ENCODE assay signal across 23 cellular contexts in genomic region chr19:50518091-50519005, GRCh38. TPM values are rescaled to one million over a fixed set of nuclear protein-coding genes. Genes with fewer than 3 reads are reported as not detected.
A peak's percentile ranks its signal among the peaks of the same experiment; 100 is the strongest.
DNase-seq lines count a peak whose midpoint lies in the region; ATAC-seq, FAIRE-seq and TF ChIP-seq lines count a peak whose summit lies in the region.
"Had no signal": no experiment of that assay in that cellular context is flagged by ENCODE, and none has a peak within 500 bp of the region (broad histone marks: within the 10 kb centered on the region; RNA-seq: fewer than 3 reads in every experiment).

No MANE protein-coding gene starts in this region.

- H3K9me2 ChIP-seq in GM23248 (ENCODE audit: insufficient read depth) = no peaks in the 10 kb centered on the region

- H4K91ac ChIP-seq in IMR-90 (ENCODE audit: insufficient read depth, low read depth, low read length) = no peak overlapping the region
- H4K91ac ChIP-seq in H1 (replicated peaks; ENCODE audit: insufficient read length, low read length) = no peak overlapping the region

- no peak for ATAC-seq in IMR-90 (ENCODE audit: low read depth)

- CTCF ChIA-PET in IMR-90 (lab: Yijun Ruan, JAX) = no interaction called here
- CTCF ChIA-PET in H1 (lab: Charles Lee; ENCODE audit: partially characterized antibody) = interaction anchor here (0.6 to 19.3 kb wide), 28 partner anchors 9 to 261 kb away, joined by 3 to 206 read pairs (median 4); partner anchors contain the start of gene SPIB
- CTCF ChIA-PET in Caco-2 (lab: Charles Lee) = interaction anchor here (0.6 to 1.1 kb wide), 2 partner anchors 38 to 190 kb away, joined by 5 to 7 read pairs; no protein-coding TSS in a partner anchor

- H3K4me3 ChIP-seq in IMR-90 (ENCODE audit: insufficient read depth, low read depth, low read length) (no peak overlapping the region), H1 (ENCODE audit: extremely low read depth in 1 of 4, insufficient read depth in 2 of 4, low read depth in 3 of 4, low read length in 4 of 4) (no peak overlapping the region), Caco-2 (ENCODE audit: low read depth, low read length) (no peak overlapping the region), GM23248 (no peak overlapping the region)
- H3K4me3 ChIP-seq: BLaER1 had no signal

- H3K36me3 ChIP-seq in IMR-90 (ENCODE audit: control insufficient read depth, insufficient read depth, low read length) = no peaks in the 10 kb centered on the region
- peaks cover 0 to 19% (median 0%) of the 10 kb centered on the region in 4 experiments; a peak in 2 of 8 replicates for H3K36me3 ChIP-seq in H1 (ENCODE audit: control insufficient read depth in 2 of 4, insufficient read depth in 4 of 4, low read length in 3 of 4)
- H3K36me3 ChIP-seq in Caco-2 (ENCODE audit: control insufficient read depth, insufficient read depth, low read length) = no peaks in the 10 kb centered on the region
- no peaks in the 10 kb centered on the region for H3K36me3 ChIP-seq in GM23248 (ENCODE audit: low read depth)

- H4K8ac ChIP-seq in IMR-90 (ENCODE audit: low read depth in 2 of 2, low read length in 2 of 2) (no peak overlapping the region), H1 (ENCODE audit: extremely low read depth, insufficient read depth, low read length) (peak overlapping the region; percentile 79; the same call in 1 of the 2 replicates)

- H3K79me2 ChIP-seq in H1 (ENCODE audit: control insufficient read depth in 1 of 2, insufficient read depth in 2 of 2, low read length in 2 of 2) (no peaks in the 10 kb centered on the region), GM23248 (ENCODE audit: insufficient read depth) (no peaks in the 10 kb centered on the region)

- H3K27me3 Mint-ChIP-seq in Caco-2 (ENCODE audit: insufficient read depth, unreplicated experiment) = no peaks in the 10 kb centered on the region

- H4K20me1 ChIP-seq in IMR-90 (ENCODE audit: insufficient read depth, low read length) = no peaks in the 10 kb centered on the region
- peaks cover 0 to 9% of the 10 kb centered on the region in 2 experiments for H4K20me1 ChIP-seq in H1 (replicated peaks in 1 of 2; ENCODE audit: control insufficient read depth in 1 of 2, insufficient read depth in 2 of 2, low read length in 2 of 2)
- H4K20me1 ChIP-seq in GM23248 (ENCODE audit: insufficient read depth) = no peaks in the 10 kb centered on the region
- H4K20me1 ChIP-seq: BLaER1 had no signal

- H3K4ac ChIP-seq in IMR-90 (ENCODE audit: low read depth, low read length) = no peak overlapping the region
- no peak overlapping the region for H3K4ac ChIP-seq in H1 (replicated peaks; ENCODE audit: insufficient read length, low read depth, low read length)

- H2BK5ac ChIP-seq in IMR-90 (ENCODE audit: low read depth, low read length, poor library complexity, severe bottlenecking) = no peak overlapping the region
- H2BK5ac ChIP-seq in H1 (ENCODE audit: low read depth, low read length) = no peak overlapping the region

- H3K79me1 ChIP-seq in IMR-90 (ENCODE audit: low read depth in 1 of 2, low read length in 2 of 2) = no peaks in the 10 kb centered on the region
- no peaks in the 10 kb centered on the region for H3K79me1 ChIP-seq in H1 (ENCODE audit: low read depth, low read length)

- H3K36me3 Mint-ChIP-seq in Caco-2 (ENCODE audit: insufficient read depth, unreplicated experiment) = no peaks in the 10 kb centered on the region

- H3K23ac ChIP-seq in IMR-90 (ENCODE audit: low read depth, low read length) = no peak overlapping the region
- H3K23ac ChIP-seq in H1 (ENCODE audit: insufficient read length) = no peak overlapping the region

- H3K4me3 Mint-ChIP-seq in Caco-2 (ENCODE audit: unreplicated experiment) = no peak overlapping the region
- H3K4me3 Mint-ChIP-seq: activated B cell treated with CpG ODN at 0.5 μM for 24 hours; nephron; T-helper 1 cell treated with Interleukin-12 subunit alpha and Interleukin-12 subunit beta and Interleukin-4 antibody, amounts not matched to agents 30 μg/mL and 1 μg/mL, for 36 hours had no signal

- H2AFZ ChIP-seq in IMR-90 (replicated peaks; ENCODE audit: low read length, poor library complexity) (peak overlapping the region; percentile 51), H1 (ENCODE audit: low read length) (no peak overlapping the region), GM23248 (no peak overlapping the region)

- DNase-seq in IMR-90 (no peak), H1 (ENCODE audit: low read depth in 1 of 2, low spot score in 2 of 2) (peak in 1 of 2 experiments; percentile 89), posterior vena cava (ENCODE audit: low spot score) (peak; percentile 81), Caco-2 (no peak), germinal center (ENCODE audit: low spot score) (no peak), GM23248 (no peak), medulla oblongata (ENCODE audit: extremely low spot score) (no peak)
- DNase-seq: activated B cell treated with CpG ODN at 0.5 μM for 24 hours; activated effector memory CD4-positive, alpha-beta T cell treated with Interleukin-2 at 50 U/mL for 16 hours; amniotic stem cell; DMS 273 treated with DMSO at 0.1 percent for 48 hours; KG1; NCI-H1436 treated with DMSO at 0.1 percent for 48 hours; Right ventricle myocardium superior; stimulated activated CD4-positive, alpha-beta T cell treated with anti-CD3 and anti-CD28 coated beads, Interleukin-1b, Interleukin-23, amount 100 ng/mL, for 48 hours had no signal

- no peak for FAIRE-seq in H1 (lab: Jason Lieb, UNC)
- FAIRE-seq: endometrium had no signal

- H2BK20ac ChIP-seq in IMR-90 (ENCODE audit: low read depth, low read length) (no peak overlapping the region), H1 (ENCODE audit: low read length) (no peak overlapping the region)

- TF ChIP-seq RAD21 in IMR-90 (IDR thresholded peaks at IDR 0.05; ENCODE audit: low read length) (no peak), H1 (IDR thresholded peaks at IDR 0.05 in 1 of 2, conservative IDR thresholded peaks at IDR 0.05 in 1 of 2; ENCODE audit: low read depth in 2 of 2, low read length in 2 of 2) (no peak; a peak in 1 of 4 replicates)

- H3K56ac ChIP-seq in IMR-90 (ENCODE audit: extremely low read depth, insufficient read depth, low read length) (no peak overlapping the region), H1 (replicated peaks; ENCODE audit: insufficient read length, low read depth, low read length) (no peak overlapping the region)

- H2BK12ac ChIP-seq in H1 (ENCODE audit: low read depth, low read length) = peak overlapping the region; percentile 68; the same call in 1 of the 2 replicates

- H2BK120ac ChIP-seq in IMR-90 (ENCODE audit: low read depth, low read length) = no peak overlapping the region
- H2BK120ac ChIP-seq in H1 (replicated peaks; ENCODE audit: low read depth, low read length) = no peak overlapping the region

- no peak for TF ChIP-seq EP300 in H1 (IDR thresholded peaks at IDR 0.05; ENCODE audit: borderline replicate concordance in 1 of 2, low read depth in 2 of 2, low read length in 2 of 2)

- H3K27me3 ChIP-seq in IMR-90 (ENCODE audit: control insufficient read depth, insufficient read depth, low read length) (no peaks in the 10 kb centered on the region), H1 (replicated peaks in 1 of 4; ENCODE audit: control insufficient read depth in 3 of 4, extremely low read depth in 1 of 4, insufficient read depth in 3 of 4, low read length in 3 of 4) (peaks cover 0 to 10% (median 3%) of the 10 kb centered on the region in 4 experiments; a peak in 5 of 7 replicates), Caco-2 (replicated peaks; ENCODE audit: control insufficient read depth, insufficient read depth, low read length) (no peaks in the 10 kb centered on the region), GM23248 (replicated peaks; ENCODE audit: insufficient read depth) (no peaks in the 10 kb centered on the region)
- H3K27me3 ChIP-seq: BLaER1 had no signal

- H3K23me2 ChIP-seq in H1 (ENCODE audit: low read depth, low read length) = no peaks in the 10 kb centered on the region

- in situ Hi-C loops in IMR-90 (cut with MboI; ENCODE audit: low sequenced_read_pairs) = no loop called here
- in situ Hi-C loops in GM23248 (cut with MboI) = no loop called here

- H4K5ac ChIP-seq in IMR-90 (ENCODE audit: low read depth, low read length) (no peak overlapping the region), H1 (ENCODE audit: insufficient read length, low read depth, low read length) (no peak overlapping the region)

- H2AK5ac ChIP-seq in IMR-90 (ENCODE audit: low read depth, low read length) (no peak overlapping the region), H1 (ENCODE audit: low read depth, low read length) (peak overlapping the region; percentile 53; the same call in 1 of the 2 replicates)

- TF ChIP-seq CTCF in GM12872 (IDR thresholded peaks at IDR 0.05; ENCODE audit: insufficient read depth, low read depth, low read length) (peak; percentile 16; the same call in 1 of the 3 replicates), IMR-90 (conservative IDR thresholded peaks at IDR 0.05; ENCODE audit: low read depth, low read length) (no peak), H1 (IDR thresholded peaks at IDR 0.05; ENCODE audit: control extremely low read depth in 1 of 3, insufficient read depth in 1 of 3, low read depth in 1 of 3, low read length in 3 of 3) (peak; percentile 69 to 87 (median 82)), Caco-2 (IDR thresholded peaks at IDR 0.05; ENCODE audit: insufficient read depth in 1 of 2, low read depth in 1 of 2, low read length in 1 of 2, severe bottlenecking in 1 of 2, unreplicated experiment in 1 of 2) (peak in 1 of 2 experiments; percentile 37)

- H3K9ac ChIP-seq in IMR-90 (ENCODE audit: low read depth, low read length) (no peak overlapping the region), H1 (replicated peaks in 1 of 4; ENCODE audit: extremely low read depth in 1 of 4, low read depth in 3 of 4, low read length in 3 of 4) (no peak overlapping the region), GM23248 (no peak overlapping the region)
- H3K9ac ChIP-seq: BLaER1 had no signal

- POLR2A ChIA-PET in IMR-90 (lab: Charles Lee; ENCODE audit: unreplicated experiment) (no interaction called here), H1 (lab: Charles Lee; ENCODE audit: partially characterized antibody) (interaction anchor here (1.5 kb wide), 1 partner anchor 33 kb away, joined by 3 read pairs; no protein-coding TSS in a partner anchor), Caco-2 (lab: Charles Lee) (interaction anchor here (0.5 kb wide), 1 partner anchor 150 kb away, joined by 3 read pairs; no protein-coding TSS in a partner anchor)

- H3K4me1 Mint-ChIP-seq in Caco-2 (ENCODE audit: low read depth, unreplicated experiment) = no peaks in the 10 kb centered on the region
- H3K4me1 Mint-ChIP-seq: activated B cell treated with CpG ODN at 0.5 μM for 24 hours, nephron had no signal

- H3K9me3 Mint-ChIP-seq in Caco-2 (ENCODE audit: unreplicated experiment) = no peaks in the 10 kb centered on the region
- H3K9me3 Mint-ChIP-seq: activated B cell treated with CpG ODN at 0.5 μM for 24 hours; nephron; T-helper 1 cell treated with Interleukin-12 subunit alpha and Interleukin-12 subunit beta and Interleukin-4 antibody, amounts not matched to agents 30 μg/mL and 1 μg/mL, for 36 hours had no signal

- H3K27ac ChIP-seq in IMR-90 (ENCODE audit: insufficient read depth, low read length) = no peak overlapping the region
- no peak overlapping the region for H3K27ac ChIP-seq in H1 (ENCODE audit: low read depth, low read length)
- no peak overlapping the region for H3K27ac ChIP-seq in GM23248
- H3K27ac ChIP-seq: BLaER1 had no signal

- H2BK15ac ChIP-seq in IMR-90 (ENCODE audit: low read depth, low read length) = no peak overlapping the region
- H2BK15ac ChIP-seq in H1 (ENCODE audit: low read length) = peak overlapping the region; percentile 76; the same call in 1 of the 2 replicates

- dilution Hi-C loops in IMR-90 (cut with HindIII; ENCODE audit: low sequenced_read_pairs, unreplicated experiment) = no loop called here

- H3K9me3 ChIP-seq in IMR-90 (ENCODE audit: control insufficient read depth, insufficient read depth, low read length) = no peaks in the 10 kb centered on the region
- no peaks in the 10 kb centered on the region; a peak in 1 of 4 replicates for H3K9me3 ChIP-seq in H1 (ENCODE audit: insufficient read depth in 2 of 2, low read depth in 1 of 2, low read length in 1 of 2)
- H3K9me3 ChIP-seq in Caco-2 = no peaks in the 10 kb centered on the region
- no peaks in the 10 kb centered on the region for H3K9me3 ChIP-seq in GM23248 (ENCODE audit: low read depth)

- H3F3A ChIP-seq in GM23248 (ENCODE audit: insufficient read depth) = no peaks in the 10 kb centered on the region

- TF ChIP-seq POLR2A in IMR-90 (IDR thresholded peaks at IDR 0.05; ENCODE audit: low read depth, low read length) (no peak), H1 (IDR thresholded peaks at IDR 0.05; ENCODE audit: control extremely low read depth in 1 of 2, low read depth in 2 of 2, low read length in 2 of 2) (no peak)

- intact Hi-C loops in IMR-90 (cut with micrococcal nuclease) = no loop called here
- intact Hi-C loops in posterior vena cava (cut with DNase I) = no loop called here
- intact Hi-C loops in Caco-2 (cut with micrococcal nuclease; ENCODE audit: unreplicated experiment) = no loop called here

- no peak overlapping the region for H3K27ac Mint-ChIP-seq in Caco-2 (ENCODE audit: unreplicated experiment)
- H3K27ac Mint-ChIP-seq: activated B cell treated with CpG ODN at 0.5 μM for 24 hours; nephron; T-helper 1 cell treated with Interleukin-12 subunit alpha and Interleukin-12 subunit beta and Interleukin-4 antibody, amounts not matched to agents 30 μg/mL and 1 μg/mL, for 36 hours had no signal

- H3K4me1 ChIP-seq in IMR-90 (ENCODE audit: control insufficient read depth, insufficient read depth, low read length) (no peaks in the 10 kb centered on the region), H1 (replicated peaks in 1 of 4; ENCODE audit: control insufficient read depth in 3 of 4, insufficient read depth in 4 of 4, low read length in 3 of 4) (peaks cover 0 to 3% (median under 1%) of the 10 kb centered on the region in 4 experiments; a peak in 2 of 7 replicates), Caco-2 (no peaks in the 10 kb centered on the region), GM23248 (ENCODE audit: insufficient read depth) (no peaks in the 10 kb centered on the region)

- BruUV-seq in IMR-90 (replicated peaks; lab: Mats Ljungman, UMichigan) (no TSS peak), Caco-2 (replicated peaks; lab: Mats Ljungman, UMichigan) (no TSS peak)

- no peak overlapping the region for H3K4me2 ChIP-seq in IMR-90 (ENCODE audit: low read depth, low read length)
- H3K4me2 ChIP-seq in H1 (ENCODE audit: insufficient read depth in 1 of 2, low read depth in 2 of 2, low read length in 2 of 2) = no peak overlapping the region
- H3K4me2 ChIP-seq in GM23248 (ENCODE audit: unreplicated experiment) = no peak overlapping the region
- H3K4me2 ChIP-seq: BLaER1 had no signal

- H3K9me1 ChIP-seq in IMR-90 (ENCODE audit: insufficient read depth, low read length) = no peaks in the 10 kb centered on the region

- 92% methylated on average over 57 of the region's 87 CpGs; no CpG with 5 or more reads in 1 of the 2 experiments for WGBS in IMR-90 (ENCODE audit: extremely low coverage in 2 of 2, insufficient read length in 1 of 2), 2 experiments
- WGBS in H1 (ENCODE audit: extremely low coverage in 1 of 2, insufficient coverage in 1 of 2, insufficient read length in 1 of 2, insufficient replicate concordance in 2 of 2, low coverage in 1 of 2, low lambda C conversion rate in 2 of 2, missing lambda C conversion rate in 1 of 2), 2 experiments = 89% methylated on average over 60 of the region's 87 CpGs; no CpG with 5 or more reads in 1 of the 2 experiments
- WGBS in GM23248 (ENCODE audit: low coverage in 1 of 2, low lambda C conversion rate in 2 of 2, missing lambda C conversion rate in 2 of 2), 2 experiments = 88 to 91% methylated on average over 40 to 85 of the region's 87 CpGs

- H3K18ac ChIP-seq in IMR-90 (ENCODE audit: low read depth, low read length) = no peak overlapping the region
- H3K18ac ChIP-seq in H1 (ENCODE audit: extremely low read depth, low read length) = no peak overlapping the region

- H3K14ac ChIP-seq in IMR-90 (replicated peaks; ENCODE audit: low read depth, low read length) (no peak overlapping the region), H1 (ENCODE audit: insufficient read length) (no peak overlapping the region)

- no peak overlapping the region for H2AK9ac ChIP-seq in IMR-90 (replicated peaks; ENCODE audit: low read depth, low read length, poor library complexity)

RNA-seq across cellular contexts. Expression of gene ASPDH, which starts 4.6 kb away (rescaled TPM):
- not detected in 2 replicates for total RNA-seq in IMR-90 (2012; rRNA removed)
- polyA plus RNA-seq in IMR-90 (2012; rRNA removed) = not detected in 2 replicates
- polyA plus RNA-seq in IMR-90 (2012; cell fraction: cytosol; rRNA removed) = not detected in 2 replicates
- polyA plus RNA-seq in IMR-90 (2012; cell fraction: nucleus; rRNA removed; ENCODE audit: low replicate concordance) = not detected in 2 replicates
- not detected in 2 replicates for total RNA-seq in H1 (2021; fragmentation: NEBNext Ultra II Directional; extraction: Animal tissue kit (Norgen Biotek cat#: 25700))
- not detected in 2 replicates for polyA plus RNA-seq in H1 (2011; rRNA removed)
- polyA plus RNA-seq in H1 (2011; cell fraction: cytosol; rRNA removed) = 0.21 TPM
- not detected for polyA plus RNA-seq in H1 (2011; cell fraction: nucleus; rRNA removed)
- polyA plus RNA-seq in H1 (2012, experiment 1 of 2) = 0.34 TPM in 1 of 4 replicates, not detected in the others
- not detected for polyA plus RNA-seq in H1 (2012, experiment 2 of 2)
- not detected for polyA plus RNA-seq in H1 (2013, experiment 1 of 2)
- polyA plus RNA-seq in H1 (2013, experiment 2 of 2) = not detected
- polyA minus RNA-seq in H1 (2011; rRNA and poly(A)+ RNA removed) = not detected in 2 replicates
- polyA minus RNA-seq in H1 (2011; cell fraction: cytosol; rRNA and poly(A)+ RNA removed) = not detected
- not detected for polyA minus RNA-seq in H1 (2011; cell fraction: nucleus; rRNA and poly(A)+ RNA removed)
- total RNA-seq in posterior vena cava = not detected
- not detected in 2 replicates for total RNA-seq in Caco-2 (2022)
- total RNA-seq in GM23248 (2014; rRNA removed; shearing (Covaris generic)) = not detected in 2 replicates
- polyA plus RNA-seq in GM23248 (2016; fragmentation: Nextera tagmentation; extraction: Ambion mirVana) = not detected in 2 replicates
- total RNA-seq: activated B cell treated with CpG ODN at 0.5 μM for 24 hours, fibroblast of villous mesenchyme, lung microvascular endothelial cell, renal cortical epithelial cell, Right ventricle myocardium superior had no signal

RNA-seq across cellular contexts. Expression of gene JOSD2, which starts 7.4 kb away (rescaled TPM):
- total RNA-seq in IMR-90 (2012; rRNA removed) (12.2 and 15.3 TPM in 2 replicates), posterior vena cava (10 to 100 TPM; 27.5 to 31.7 TPM), Caco-2 (2022) (27.7 and 27.9 TPM in 2 replicates)
- polyA plus RNA-seq in IMR-90 (2012; rRNA removed) (54.1 and 68.6 TPM in 2 replicates), H1 (2011; rRNA removed) (5.6 and 6.6 TPM in 2 replicates), GM23248 (2016; fragmentation: Nextera tagmentation; extraction: Ambion mirVana) (98.5 and 108 TPM in 2 replicates)
- 48.6 and 171 TPM in 2 replicates for polyA plus RNA-seq in IMR-90 (2012; cell fraction: cytosol; rRNA removed)
- polyA plus RNA-seq in IMR-90 (2012; cell fraction: nucleus; rRNA removed; ENCODE audit: low replicate concordance) = 32.6 and 78.6 TPM in 2 replicates
- total RNA-seq in H1 (2021; fragmentation: NEBNext Ultra II Directional; extraction: Animal tissue kit (Norgen Biotek cat#: 25700)) = 1.9 and 3.6 TPM in 2 replicates
- polyA plus RNA-seq in H1 (2011; cell fraction: cytosol; rRNA removed) = 5.1 TPM
- polyA plus RNA-seq in H1 (2011; cell fraction: nucleus; rRNA removed) = 3.1 TPM
- polyA plus RNA-seq in H1 (2012, experiment 1 of 2) = 3.2 to 5.8 TPM (median 4.1 TPM) in 4 replicates
- 6.1 TPM for polyA plus RNA-seq in H1 (2012, experiment 2 of 2)
- polyA plus RNA-seq in H1 (2013, experiment 1 of 2) = 1.4 TPM
- 2.0 TPM for polyA plus RNA-seq in H1 (2013, experiment 2 of 2)
- polyA minus RNA-seq in H1 (2011; rRNA and poly(A)+ RNA removed) = 0.22 and 0.24 TPM in 2 replicates
- polyA minus RNA-seq in H1 (2011; cell fraction: cytosol; rRNA and poly(A)+ RNA removed) = 3.0 TPM
- polyA minus RNA-seq in H1 (2011; cell fraction: nucleus; rRNA and poly(A)+ RNA removed) = 3.1 TPM
- 50.7 and 55.2 TPM in 2 replicates for total RNA-seq in GM23248 (2014; rRNA removed; shearing (Covaris generic))

RNA-seq across cellular contexts. Expression of gene GARIN5A, which starts 41.7 kb away (rescaled TPM):
- total RNA-seq in IMR-90 (2012; rRNA removed) (0.28 TPM in 1 of 2 replicates, not detected in the other), posterior vena cava (not detected), Caco-2 (2022) (1.4 and 1.5 TPM in 2 replicates)
- polyA plus RNA-seq in IMR-90 (2012; rRNA removed) (0.49 and 0.53 TPM in 2 replicates), H1 (2011; rRNA removed) (18.5 and 31.5 TPM in 2 replicates), GM23248 (2016; fragmentation: Nextera tagmentation; extraction: Ambion mirVana) (0.20 and 0.27 TPM in 2 replicates)
- polyA plus RNA-seq in IMR-90 (2012; cell fraction: cytosol; rRNA removed) = 0.08 and 0.90 TPM in 2 replicates
- 0.50 and 0.85 TPM in 2 replicates for polyA plus RNA-seq in IMR-90 (2012; cell fraction: nucleus; rRNA removed; ENCODE audit: low replicate concordance)
- 8.1 and 9.1 TPM in 2 replicates for total RNA-seq in H1 (2021; fragmentation: NEBNext Ultra II Directional; extraction: Animal tissue kit (Norgen Biotek cat#: 25700))
- polyA plus RNA-seq in H1 (2011; cell fraction: cytosol; rRNA removed) = 17.2 TPM
- polyA plus RNA-seq in H1 (2011; cell fraction: nucleus; rRNA removed) = 18.7 TPM
- 6.0 to 10.7 TPM (median 8.0 TPM) in 4 replicates for polyA plus RNA-seq in H1 (2012, experiment 1 of 2)
- polyA plus RNA-seq in H1 (2012, experiment 2 of 2) = 10.8 TPM
- polyA plus RNA-seq in H1 (2013, experiment 1 of 2) = 10.7 TPM
- polyA plus RNA-seq in H1 (2013, experiment 2 of 2) = 10.1 TPM
- 1.7 and 2.5 TPM in 2 replicates for polyA minus RNA-seq in H1 (2011; rRNA and poly(A)+ RNA removed)
- polyA minus RNA-seq in H1 (2011; cell fraction: cytosol; rRNA and poly(A)+ RNA removed) = 5.8 TPM
- 4.2 TPM for polyA minus RNA-seq in H1 (2011; cell fraction: nucleus; rRNA and poly(A)+ RNA removed)
- total RNA-seq in GM23248 (2014; rRNA removed; shearing (Covaris generic)) = not detected in 2 replicates
- total RNA-seq: fibroblast of villous mesenchyme had no signal

RNA-seq across cellular contexts. Expression of gene EMC10, which starts 42.0 kb away (rescaled TPM):
- total RNA-seq in IMR-90 (2012; rRNA removed) (11.3 and 12.2 TPM in 2 replicates), posterior vena cava (10 to 100 TPM; 60.2 to 87.6 TPM), Caco-2 (2022) (42.9 and 46.3 TPM in 2 replicates)
- polyA plus RNA-seq in IMR-90 (2012; rRNA removed) (90.9 and 103 TPM in 2 replicates), H1 (2011; rRNA removed) (77.6 and 107 TPM in 2 replicates), GM23248 (2016; fragmentation: Nextera tagmentation; extraction: Ambion mirVana) (7.2 and 7.7 TPM in 2 replicates)
- polyA plus RNA-seq in IMR-90 (2012; cell fraction: cytosol; rRNA removed) = 111 and 157 TPM in 2 replicates
- polyA plus RNA-seq in IMR-90 (2012; cell fraction: nucleus; rRNA removed; ENCODE audit: low replicate concordance) = 32.4 and 52.8 TPM in 2 replicates
- 103 and 105 TPM in 2 replicates for total RNA-seq in H1 (2021; fragmentation: NEBNext Ultra II Directional; extraction: Animal tissue kit (Norgen Biotek cat#: 25700))
- polyA plus RNA-seq in H1 (2011; cell fraction: cytosol; rRNA removed) = 75.9 TPM
- 70.6 TPM for polyA plus RNA-seq in H1 (2011; cell fraction: nucleus; rRNA removed)
- 56.1 to 88.6 TPM (median 80.3 TPM) in 4 replicates for polyA plus RNA-seq in H1 (2012, experiment 1 of 2)
- polyA plus RNA-seq in H1 (2012, experiment 2 of 2) = 93.7 TPM
- polyA plus RNA-seq in H1 (2013, experiment 1 of 2) = 103 TPM
- 124 TPM for polyA plus RNA-seq in H1 (2013, experiment 2 of 2)
- 12.5 and 15.9 TPM in 2 replicates for polyA minus RNA-seq in H1 (2011; rRNA and poly(A)+ RNA removed)
- polyA minus RNA-seq in H1 (2011; cell fraction: cytosol; rRNA and poly(A)+ RNA removed) = 45.6 TPM
- polyA minus RNA-seq in H1 (2011; cell fraction: nucleus; rRNA and poly(A)+ RNA removed) = 21.1 TPM
- total RNA-seq in GM23248 (2014; rRNA removed; shearing (Covaris generic)) = 92.7 and 96.6 TPM in 2 replicates

RNA-seq across cellular contexts. Expression of gene LRRC4B, which starts 49.9 kb away (rescaled TPM):
- total RNA-seq in IMR-90 (2012; rRNA removed) = not detected in 2 replicates
- 0.03 TPM in 2 replicates for polyA plus RNA-seq in IMR-90 (2012; rRNA removed)
- polyA plus RNA-seq in IMR-90 (2012; cell fraction: cytosol; rRNA removed) = 0.01 and 0.11 TPM in 2 replicates
- polyA plus RNA-seq in IMR-90 (2012; cell fraction: nucleus; rRNA removed; ENCODE audit: low replicate concordance) = 0.03 and 0.10 TPM in 2 replicates
- 11.5 and 13.4 TPM in 2 replicates for total RNA-seq in H1 (2021; fragmentation: NEBNext Ultra II Directional; extraction: Animal tissue kit (Norgen Biotek cat#: 25700))
- 20.8 and 21.2 TPM in 2 replicates for polyA plus RNA-seq in H1 (2011; rRNA removed)
- 12.4 TPM for polyA plus RNA-seq in H1 (2011; cell fraction: cytosol; rRNA removed)
- 13.5 TPM for polyA plus RNA-seq in H1 (2011; cell fraction: nucleus; rRNA removed)
- 9.8 to 18.5 TPM (median 14.7 TPM) in 4 replicates for polyA plus RNA-seq in H1 (2012, experiment 1 of 2)
- polyA plus RNA-seq in H1 (2012, experiment 2 of 2) = 10.8 TPM
- 8.9 TPM for polyA plus RNA-seq in H1 (2013, experiment 1 of 2)
- polyA plus RNA-seq in H1 (2013, experiment 2 of 2) = 8.8 TPM
- 7.2 and 9.8 TPM in 2 replicates for polyA minus RNA-seq in H1 (2011; rRNA and poly(A)+ RNA removed)
- 17.0 TPM for polyA minus RNA-seq in H1 (2011; cell fraction: cytosol; rRNA and poly(A)+ RNA removed)
- polyA minus RNA-seq in H1 (2011; cell fraction: nucleus; rRNA and poly(A)+ RNA removed) = 8.6 TPM
- 10 to 100 TPM; 10.3 to 14.2 TPM for total RNA-seq in posterior vena cava
- 0.30 and 0.54 TPM in 2 replicates for total RNA-seq in Caco-2 (2022)
- total RNA-seq in GM23248 (2014; rRNA removed; shearing (Covaris generic)) = not detected in 2 replicates
- polyA plus RNA-seq in GM23248 (2016; fragmentation: Nextera tagmentation; extraction: Ambion mirVana) = not detected in 2 replicates
- total RNA-seq: activated B cell treated with CpG ODN at 0.5 μM for 24 hours, fibroblast of villous mesenchyme, lung microvascular endothelial cell had no signal
